1 cellular context compared by ENCODE assay signal in the genomic region with DNA sequence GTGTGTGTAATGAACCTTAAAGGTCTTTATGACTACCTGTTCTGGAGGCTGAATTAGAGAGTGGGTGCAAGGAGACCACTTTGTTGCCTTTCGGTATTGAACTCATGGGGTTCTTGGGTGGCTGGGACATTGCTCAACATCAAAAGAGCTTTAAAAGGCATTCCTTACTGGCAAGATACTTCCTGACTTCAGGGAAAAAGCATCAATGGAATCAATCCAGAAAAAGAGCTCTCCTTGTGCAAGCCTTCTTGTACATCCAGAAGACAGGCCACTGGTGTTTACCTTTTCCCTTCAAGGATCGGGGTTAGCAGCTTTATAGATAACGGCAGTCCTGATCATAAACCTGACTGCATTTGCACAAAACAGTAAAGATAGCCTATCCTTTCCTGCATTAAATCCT.
TF ChIP-seq lines count a peak whose summit lies in the region.

No MANE protein-coding gene starts in this region.

TF ChIP-seq in IMR-90, 13 proteins besides CTCF, POLR2A, EP300 and RAD21:
- no peak for TF ChIP-seq BHLHE40 (IDR thresholded peaks at IDR 0.05; ENCODE audit: low read depth, low read length)
- TF ChIP-seq MXI1 (IDR thresholded peaks at IDR 0.05; ENCODE audit: borderline replicate concordance, low read depth, low read length) = no peak
- no peak for TF ChIP-seq RCOR1 (IDR thresholded peaks at IDR 0.05; ENCODE audit: insufficient replicate concordance, low read length)
- TF ChIP-seq SMC3 (IDR thresholded peaks at IDR 0.05; ENCODE audit: low read depth, low read length) = no peak
- TF ChIP-seq, protein P1, sequence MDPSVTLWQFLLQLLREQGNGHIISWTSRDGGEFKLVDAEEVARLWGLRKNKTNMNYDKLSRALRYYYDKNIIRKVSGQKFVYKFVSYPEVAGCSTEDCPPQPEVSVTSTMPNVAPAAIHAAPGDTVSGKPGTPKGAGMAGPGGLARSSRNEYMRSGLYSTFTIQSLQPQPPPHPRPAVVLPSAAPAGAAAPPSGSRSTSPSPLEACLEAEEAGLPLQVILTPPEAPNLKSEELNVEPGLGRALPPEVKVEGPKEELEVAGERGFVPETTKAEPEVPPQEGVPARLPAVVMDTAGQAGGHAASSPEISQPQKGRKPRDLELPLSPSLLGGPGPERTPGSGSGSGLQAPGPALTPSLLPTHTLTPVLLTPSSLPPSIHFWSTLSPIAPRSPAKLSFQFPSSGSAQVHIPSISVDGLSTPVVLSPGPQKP (IDR thresholded peaks at IDR 0.05; ENCODE audit: borderline replicate concordance, low read depth, low read length) = no peak
- TF ChIP-seq, protein P2, sequence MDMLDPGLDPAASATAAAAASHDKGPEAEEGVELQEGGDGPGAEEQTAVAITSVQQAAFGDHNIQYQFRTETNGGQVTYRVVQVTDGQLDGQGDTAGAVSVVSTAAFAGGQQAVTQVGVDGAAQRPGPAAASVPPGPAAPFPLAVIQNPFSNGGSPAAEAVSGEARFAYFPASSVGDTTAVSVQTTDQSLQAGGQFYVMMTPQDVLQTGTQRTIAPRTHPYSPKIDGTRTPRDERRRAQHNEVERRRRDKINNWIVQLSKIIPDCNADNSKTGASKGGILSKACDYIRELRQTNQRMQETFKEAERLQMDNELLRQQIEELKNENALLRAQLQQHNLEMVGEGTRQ (IDR thresholded peaks at IDR 0.05; ENCODE audit: low read depth, low read length) = no peak
- TF ChIP-seq MAFK (IDR thresholded peaks at IDR 0.05; ENCODE audit: low read depth, low read length) = no peak
- no peak for TF ChIP-seq CHD1 (IDR thresholded peaks at IDR 0.05; ENCODE audit: low read depth, low read length)
- peak; percentile 44; the same call in 1 of the 2 replicates for TF ChIP-seq CEBPB (IDR thresholded peaks at IDR 0.05; ENCODE audit: low read depth, low read length)
